In the genomic region with DNA sequence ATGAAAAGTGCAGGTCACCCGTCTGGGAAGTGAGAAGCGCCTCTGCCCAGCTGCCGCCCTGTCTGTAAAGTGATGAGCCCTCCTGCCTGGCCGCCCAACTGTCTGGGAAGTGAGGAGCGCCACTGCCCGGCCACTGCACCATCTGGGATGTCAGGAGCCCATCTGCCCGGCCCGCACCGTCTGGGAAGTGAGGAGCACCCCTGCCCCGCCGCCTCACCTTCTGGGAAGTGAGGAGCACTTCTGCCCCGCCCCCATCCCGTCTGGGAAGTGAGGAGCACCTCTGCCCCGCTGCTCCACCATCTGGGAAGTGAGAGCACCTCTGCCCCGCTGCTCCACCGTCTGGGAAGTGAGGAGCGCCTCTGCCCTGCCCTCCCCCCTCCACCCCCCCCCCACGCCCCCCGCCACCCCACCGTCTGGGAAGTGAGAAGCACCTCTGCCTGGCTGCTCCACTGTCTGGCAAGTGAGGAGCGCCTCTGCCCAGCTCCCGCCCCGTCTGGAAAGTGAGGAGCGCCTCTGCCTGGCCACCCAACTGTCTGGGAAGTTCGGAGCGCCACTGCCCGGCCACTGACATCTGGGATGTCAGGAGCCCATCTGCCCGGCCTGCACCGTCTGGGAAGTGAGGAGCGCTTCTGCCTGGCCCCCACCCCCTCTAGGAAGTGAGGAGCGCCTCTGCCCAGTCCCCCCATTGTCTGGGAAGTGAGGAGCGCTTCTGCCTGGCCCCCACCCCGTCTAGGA, we compare ENCODE assay signal across 1 cellular context.
TF ChIP-seq lines count a peak whose summit lies in the region.

No MANE protein-coding gene starts in this region.

TF ChIP-seq in HepG2, 621 proteins besides CTCF, POLR2A, EP300 and RAD21:
- TF ChIP-seq, protein P1, sequence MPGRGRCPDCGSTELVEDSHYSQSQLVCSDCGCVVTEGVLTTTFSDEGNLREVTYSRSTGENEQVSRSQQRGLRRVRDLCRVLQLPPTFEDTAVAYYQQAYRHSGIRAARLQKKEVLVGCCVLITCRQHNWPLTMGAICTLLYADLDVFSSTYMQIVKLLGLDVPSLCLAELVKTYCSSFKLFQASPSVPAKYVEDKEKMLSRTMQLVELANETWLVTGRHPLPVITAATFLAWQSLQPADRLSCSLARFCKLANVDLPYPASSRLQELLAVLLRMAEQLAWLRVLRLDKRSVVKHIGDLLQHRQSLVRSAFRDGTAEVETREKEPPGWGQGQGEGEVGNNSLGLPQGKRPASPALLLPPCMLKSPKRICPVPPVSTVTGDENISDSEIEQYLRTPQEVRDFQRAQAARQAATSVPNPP (CRISPR knock-in tag; IDR thresholded peaks at IDR 0.05) = no peak
- TF ChIP-seq, protein P2, sequence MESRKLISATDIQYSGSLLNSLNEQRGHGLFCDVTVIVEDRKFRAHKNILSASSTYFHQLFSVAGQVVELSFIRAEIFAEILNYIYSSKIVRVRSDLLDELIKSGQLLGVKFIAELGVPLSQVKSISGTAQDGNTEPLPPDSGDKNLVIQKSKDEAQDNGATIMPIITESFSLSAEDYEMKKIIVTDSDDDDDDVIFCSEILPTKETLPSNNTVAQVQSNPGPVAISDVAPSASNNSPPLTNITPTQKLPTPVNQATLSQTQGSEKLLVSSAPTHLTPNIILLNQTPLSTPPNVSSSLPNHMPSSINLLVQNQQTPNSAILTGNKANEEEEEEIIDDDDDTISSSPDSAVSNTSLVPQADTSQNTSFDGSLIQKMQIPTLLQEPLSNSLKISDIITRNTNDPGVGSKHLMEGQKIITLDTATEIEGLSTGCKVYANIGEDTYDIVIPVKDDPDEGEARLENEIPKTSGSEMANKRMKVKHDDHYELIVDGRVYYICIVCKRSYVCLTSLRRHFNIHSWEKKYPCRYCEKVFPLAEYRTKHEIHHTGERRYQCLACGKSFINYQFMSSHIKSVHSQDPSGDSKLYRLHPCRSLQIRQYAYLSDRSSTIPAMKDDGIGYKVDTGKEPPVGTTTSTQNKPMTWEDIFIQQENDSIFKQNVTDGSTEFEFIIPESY (CRISPR knock-in tag; IDR thresholded peaks at IDR 0.05) = peak; percentile 64; the same call in 1 of the 2 replicates
- TF ChIP-seq, protein P3, sequence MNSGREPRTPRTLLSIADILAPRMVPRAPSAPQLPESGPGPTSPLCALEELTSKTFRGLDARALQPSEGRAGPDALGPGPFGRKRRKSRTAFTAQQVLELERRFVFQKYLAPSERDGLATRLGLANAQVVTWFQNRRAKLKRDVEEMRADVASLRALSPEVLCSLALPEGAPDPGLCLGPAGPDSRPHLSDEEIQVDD (CRISPR knock-in tag; IDR thresholded peaks at IDR 0.05; ENCODE audit: borderline replicate concordance) = no peak
- TF ChIP-seq ZNF777 (CRISPR knock-in tag; IDR thresholded peaks at IDR 0.05) = 0 out of 2 replicates have a peak, but pooled peaks have one; percentile 11
